Comparison of ENCODE assay signal across 19 cellular contexts in the genomic region with DNA sequence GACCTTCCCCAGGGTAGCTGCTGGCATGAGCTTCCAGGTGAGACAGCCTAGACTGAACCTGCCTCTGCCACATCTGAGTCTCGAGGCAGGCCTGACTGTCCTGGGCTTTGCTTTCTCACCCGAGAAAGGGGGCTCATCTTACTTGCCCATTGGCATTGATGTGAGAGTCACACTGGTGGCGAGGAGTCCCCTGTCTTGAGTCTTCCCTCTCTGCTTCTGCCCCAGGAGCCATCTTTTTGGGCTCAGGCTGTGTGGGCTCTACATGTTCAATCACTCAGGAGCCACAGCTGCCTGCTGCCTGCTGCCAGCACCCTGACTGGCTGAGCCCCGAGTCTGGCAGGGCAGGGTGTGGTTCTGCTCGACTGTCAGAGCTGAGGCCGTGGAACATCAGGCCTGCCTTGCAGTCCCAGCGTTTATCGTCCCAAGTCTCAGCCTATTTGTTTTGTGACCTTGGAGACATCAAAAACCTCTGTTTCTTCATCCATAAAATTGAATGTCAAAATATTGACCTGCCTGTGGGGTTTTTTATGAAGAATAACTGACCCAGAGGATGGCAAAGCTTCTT.
"Had no signal": no experiment of that assay in that cellular context is flagged by ENCODE, and none has a peak within 500 bp of the region (broad histone marks: within the 10 kb centered on the region; RNA-seq: fewer than 3 reads in every experiment).

No MANE protein-coding gene starts in this region.

- H3K4me1 ChIP-seq: colonic mucosa, gastroesophageal sphincter, tibial nerve had no signal

- H3K9me3 ChIP-seq: colonic mucosa, gastroesophageal sphincter, heart left ventricle, tibial nerve, vagina had no signal

- H3K4me3 ChIP-seq: colonic mucosa, gastroesophageal sphincter, heart left ventricle, tibial nerve, vagina had no signal

- H3K27me3 Mint-ChIP-seq: activated naive CD8-positive, alpha-beta T cell treated with anti-CD3 and anti-CD28 coated beads, Interleukin-2, amount 10 ng/mL, durations not matched to agents 7 days and 5 days; naive thymus-derived CD8-positive, alpha-beta T cell had no signal

- H3K36me3 Mint-ChIP-seq: activated naive CD8-positive, alpha-beta T cell treated with anti-CD3 and anti-CD28 coated beads, Interleukin-2, amount 10 ng/mL, durations not matched to agents 7 days and 5 days; brain had no signal

- H3K4me1 Mint-ChIP-seq: activated naive CD8-positive, alpha-beta T cell treated with anti-CD3 and anti-CD28 coated beads, Interleukin-2, amount 10 ng/mL, durations not matched to agents 7 days and 5 days had no signal

- H3K27me3 ChIP-seq: colonic mucosa, gastroesophageal sphincter, heart left ventricle, tibial nerve, vagina had no signal

- H3K36me3 ChIP-seq: colonic mucosa, vagina had no signal

- H3K4me3 Mint-ChIP-seq: activated naive CD8-positive, alpha-beta T cell treated with anti-CD3 and anti-CD28 coated beads, Interleukin-2, amount 10 ng/mL, durations not matched to agents 7 days and 5 days; brain; naive thymus-derived CD8-positive, alpha-beta T cell had no signal

- H3K27ac Mint-ChIP-seq: activated naive CD8-positive, alpha-beta T cell treated with anti-CD3 and anti-CD28 coated beads, Interleukin-2, amount 10 ng/mL, durations not matched to agents 7 days and 5 days had no signal

- DNase-seq: activated CD4-positive, alpha-beta T cell treated with anti-CD3 and anti-CD28 coated beads, Interleukin-2, amount 50 U/mL, for 4 hours; activated naive CD4-positive, alpha-beta T cell treated with Interleukin-2 at 50 U/mL for 16 hours; activated naive CD8-positive, alpha-beta T cell treated with anti-CD3 and anti-CD28 coated beads, Interleukin-2, amount 10 ng/mL, durations not matched to agents 7 days and 5 days; central memory CD4-positive, alpha-beta T cell; colonic mucosa; erythroblast; heart left ventricle; kidney glomerular epithelial cell; mesendoderm; nucleus accumbens; stimulated activated CD4-positive, alpha-beta T cell treated with anti-CD3 and anti-CD28 coated beads, Interleukin-2, amount 100 ng/mL, for 24 hours; stimulated activated naive CD8-positive, alpha-beta T cell treated with anti-CD3 and anti-CD28 coated beads, Interleukin-15, Interleukin-2, amounts not matched to agents 100 U/mL and 50 U/mL, for 24 hours; substantia nigra; SW 1271 had no signal

- ATAC-seq: gastroesophageal sphincter; heart left ventricle; naive thymus-derived CD8-positive, alpha-beta T cell; stimulated activated naive CD8-positive, alpha-beta T cell treated with anti-CD3 and anti-CD28 coated beads, Interleukin-15, Interleukin-2, amounts not matched to agents 100 U/mL and 50 U/mL, for 24 hours had no signal

- H3K27ac ChIP-seq: colonic mucosa, gastroesophageal sphincter, heart left ventricle, tibial nerve, vagina had no signal
